In the genomic region with DNA sequence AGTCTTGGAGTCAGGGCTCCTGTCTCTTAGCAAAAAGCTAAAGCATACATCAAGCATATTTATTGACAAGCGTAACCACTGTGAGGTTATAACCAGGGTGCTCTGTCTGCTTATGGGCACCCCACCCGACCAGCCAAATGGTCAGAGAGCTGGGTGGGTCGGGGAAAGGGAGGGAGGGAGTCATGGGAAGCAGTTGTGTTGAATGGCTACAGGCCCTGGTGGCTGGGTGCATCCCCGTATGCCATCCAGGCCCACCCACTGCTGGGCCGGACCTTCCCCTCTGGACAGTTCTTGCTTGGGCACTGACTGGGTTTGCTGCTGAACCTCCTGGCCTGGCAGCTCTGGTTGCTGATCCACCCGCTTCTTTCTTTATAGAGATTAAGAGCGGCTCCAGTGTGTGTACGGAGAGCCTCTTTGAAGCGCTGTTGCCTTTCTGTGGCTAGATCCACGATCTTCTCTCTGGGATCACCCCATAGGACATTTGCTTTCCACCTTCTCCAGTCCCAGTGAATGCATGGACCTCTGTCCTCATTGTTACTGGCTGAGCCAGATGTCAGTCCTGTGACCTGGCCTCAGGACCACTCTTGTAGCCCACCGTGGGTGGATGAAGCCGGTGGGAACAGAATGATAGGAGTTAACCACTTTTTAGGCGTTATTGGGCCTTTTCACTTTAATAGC, we compare ENCODE assay signal across 10 cellular contexts. TPM values are rescaled to one million over a fixed set of nuclear protein-coding genes. Genes with fewer than 3 reads are reported as not detected.
DNase-seq lines count a peak whose midpoint lies in the region; ATAC-seq and TF ChIP-seq lines count a peak whose summit lies in the region.
"Had no signal": no experiment of that assay in that cellular context is flagged by ENCODE, and none has a peak within 500 bp of the region (broad histone marks: within the 10 kb centered on the region; RNA-seq: fewer than 3 reads in every experiment).

No MANE protein-coding gene starts in this region.

- WGBS in hepatocyte (ENCODE audit: low lambda C conversion rate, missing lambda C conversion rate) = 72% methylated on average over 13 of the region's 13 CpGs

- peaks cover 19% of the 10 kb centered on the region for H4K20me1 ChIP-seq in hepatocyte (ENCODE audit: insufficient read depth, poor library complexity, severe bottlenecking)

- no peaks in the 10 kb centered on the region for H3K9me2 ChIP-seq in hepatocyte (replicated peaks; ENCODE audit: insufficient read depth)

- no peak for ATAC-seq in activated T-helper 17 cell treated with anti-CD3 and anti-CD28 coated beads, Interleukin-2, amount 50 U/mL, for 72 hours (replicated peaks)
- ATAC-seq in stimulated activated effector memory CD8-positive, alpha-beta T cell treated with anti-CD3 and anti-CD28 coated beads, Interleukin-12 subunit alpha, Interleukin-12 subunit beta, amount 100 ng/mL, for 72 hours = no peak
- ATAC-seq: stimulated activated naive CD8-positive, alpha-beta T cell treated with anti-CD3 and anti-CD28 coated beads, Interleukin-15, amount 100 ng/mL, for 72 hours had no signal

- H3K27ac ChIP-seq in hepatocyte = peak overlapping the region; percentile 82

- H3K9me3 ChIP-seq in hepatocyte (ENCODE audit: low read depth) = no peaks in the 10 kb centered on the region
- no peaks in the 10 kb centered on the region for H3K9me3 ChIP-seq in HAP-1

- no peaks in the 10 kb centered on the region for H3K9me3 Mint-ChIP-seq in HFFc6
- no peaks in the 10 kb centered on the region for H3K9me3 Mint-ChIP-seq in activated T-helper 17 cell treated with anti-CD3 and anti-CD28 coated beads, Interleukin-2, amount 50 U/mL, for 72 hours
- H3K9me3 Mint-ChIP-seq in stimulated activated effector memory CD8-positive, alpha-beta T cell treated with anti-CD3 and anti-CD28 coated beads, Interleukin-12 subunit alpha, Interleukin-12 subunit beta, amount 100 ng/mL, for 72 hours = no peaks in the 10 kb centered on the region
- H3K9me3 Mint-ChIP-seq: stimulated activated naive CD8-positive, alpha-beta T cell treated with anti-CD3 and anti-CD28 coated beads, Interleukin-15, amount 100 ng/mL, for 72 hours had no signal

- H3K27me3 ChIP-seq in hepatocyte = no peaks in the 10 kb centered on the region
- no peaks in the 10 kb centered on the region for H3K27me3 ChIP-seq in HAP-1 (ENCODE audit: low read depth)

- peak overlapping the region; percentile 95 for H3K27ac Mint-ChIP-seq in HFFc6
- H3K27ac Mint-ChIP-seq in activated T-helper 17 cell treated with anti-CD3 and anti-CD28 coated beads, Interleukin-2, amount 50 U/mL, for 72 hours = peak overlapping the region; percentile 49
- peak overlapping the region; percentile 84 for H3K27ac Mint-ChIP-seq in stimulated activated effector memory CD8-positive, alpha-beta T cell treated with anti-CD3 and anti-CD28 coated beads, Interleukin-12 subunit alpha, Interleukin-12 subunit beta, amount 100 ng/mL, for 72 hours

- peaks cover 44% of the 10 kb centered on the region for H3K36me3 Mint-ChIP-seq in HFFc6 (ENCODE audit: low read depth)
- peaks cover 45% of the 10 kb centered on the region for H3K36me3 Mint-ChIP-seq in activated T-helper 17 cell treated with anti-CD3 and anti-CD28 coated beads, Interleukin-2, amount 50 U/mL, for 72 hours (ENCODE audit: low read depth)
- H3K36me3 Mint-ChIP-seq in stimulated activated effector memory CD8-positive, alpha-beta T cell treated with anti-CD3 and anti-CD28 coated beads, Interleukin-12 subunit alpha, Interleukin-12 subunit beta, amount 100 ng/mL, for 72 hours = peaks cover 18% of the 10 kb centered on the region

- peaks cover 93% of the 10 kb centered on the region for H3K79me2 ChIP-seq in hepatocyte

- H2AFZ ChIP-seq in hepatocyte = no peak overlapping the region

- H3K4me3 ChIP-seq in hepatocyte (no peak overlapping the region), HAP-1 (no peak overlapping the region)

- DNase-seq in HFFc6 (no peak), hepatocyte (ENCODE audit: low spot score) (no peak), cerebellar cortex (ENCODE audit: low spot score) (no peak), HAP-1 (ENCODE audit: low spot score in 2 of 2) (no peak), NCI-H128 (lab: John Stamatoyannopoulos, UW; ENCODE audit: unreplicated experiment) (no peak), NCI-H1048 (lab: John Stamatoyannopoulos, UW) (no peak)
- no peak for DNase-seq in stimulated activated effector memory CD8-positive, alpha-beta T cell treated with anti-CD3 and anti-CD28 coated beads, Interleukin-12 subunit alpha, Interleukin-12 subunit beta, amount 100 ng/mL, for 72 hours (ENCODE audit: low spot score in 2 of 2)
- DNase-seq: RPMI8226; stimulated activated naive CD8-positive, alpha-beta T cell treated with anti-CD3 and anti-CD28 coated beads, Interleukin-15, amount 100 ng/mL, for 72 hours had no signal

- peaks cover 73% of the 10 kb centered on the region for H3K4me1 ChIP-seq in hepatocyte (ENCODE audit: insufficient read depth)
- peaks cover 4% of the 10 kb centered on the region; the same call in 1 of the 2 replicates for H3K4me1 ChIP-seq in HAP-1

- H3K36me3 ChIP-seq in hepatocyte (replicated peaks; ENCODE audit: insufficient read depth, low read depth) = no peaks in the 10 kb centered on the region
- H3K36me3 ChIP-seq in HAP-1 (replicated peaks) = no peaks in the 10 kb centered on the region; the same call in 1 of the 2 replicates

- peaks cover 96% of the 10 kb centered on the region for H3K4me1 Mint-ChIP-seq in HFFc6 (ENCODE audit: low read depth)
- peaks cover 54% of the 10 kb centered on the region for H3K4me1 Mint-ChIP-seq in activated T-helper 17 cell treated with anti-CD3 and anti-CD28 coated beads, Interleukin-2, amount 50 U/mL, for 72 hours
- peaks cover 75% of the 10 kb centered on the region for H3K4me1 Mint-ChIP-seq in stimulated activated effector memory CD8-positive, alpha-beta T cell treated with anti-CD3 and anti-CD28 coated beads, Interleukin-12 subunit alpha, Interleukin-12 subunit beta, amount 100 ng/mL, for 72 hours

- peaks cover 14% of the 10 kb centered on the region for H3K27me3 Mint-ChIP-seq in HFFc6 (ENCODE audit: insufficient read depth)
- no peaks in the 10 kb centered on the region for H3K27me3 Mint-ChIP-seq in activated T-helper 17 cell treated with anti-CD3 and anti-CD28 coated beads, Interleukin-2, amount 50 U/mL, for 72 hours
- H3K27me3 Mint-ChIP-seq: stimulated activated naive CD8-positive, alpha-beta T cell treated with anti-CD3 and anti-CD28 coated beads, Interleukin-15, amount 100 ng/mL, for 72 hours had no signal

- H3K4me2 ChIP-seq in hepatocyte = peak overlapping the region; percentile 53

- in situ Hi-C loops in HAP-1 (cut with MboI; ENCODE audit: low sequenced_read_pairs) = no loop called here

- TF ChIP-seq CTCF in HFFc6 (IDR thresholded peaks at IDR 0.05) (no peak), hepatocyte (IDR thresholded peaks at IDR 0.05; ENCODE audit: poor library complexity) (no peak)

- peak overlapping the region; percentile 83 for H3K4me3 Mint-ChIP-seq in HFFc6
- H3K4me3 Mint-ChIP-seq in activated T-helper 17 cell treated with anti-CD3 and anti-CD28 coated beads, Interleukin-2, amount 50 U/mL, for 72 hours = no peak overlapping the region
- H3K4me3 Mint-ChIP-seq in stimulated activated effector memory CD8-positive, alpha-beta T cell treated with anti-CD3 and anti-CD28 coated beads, Interleukin-12 subunit alpha, Interleukin-12 subunit beta, amount 100 ng/mL, for 72 hours = no peak overlapping the region
- H3K4me3 Mint-ChIP-seq: stimulated activated naive CD8-positive, alpha-beta T cell treated with anti-CD3 and anti-CD28 coated beads, Interleukin-15, amount 100 ng/mL, for 72 hours had no signal

RNA-seq across cellular contexts. Expression of a gene that starts 59.6 kb away (rescaled TPM):
- total RNA-seq in HFFc6 (2021; fragmentation: NEBNext Ultra II Directional; extraction: Animal tissue kit (Norgen Biotek cat#: 25700)) = 100 to 1,000 TPM in 4 of 6 experiments, 10 to 100 TPM in 2; 54.3 to 132 (median 118) TPM
- total RNA-seq in activated T-helper 17 cell treated with anti-CD3 and anti-CD28 coated beads, Interleukin-2, amount 50 U/mL, for 72 hours = 10 to 100 TPM; 57.0 to 94.9 TPM
- 24.6 and 32.2 TPM in 2 replicates for total RNA-seq in hepatocyte
- polyA plus RNA-seq in hepatocyte = 24.7 and 26.5 TPM in 2 replicates
